15 cellular contexts compared by ENCODE assay signal in the genomic region with DNA sequence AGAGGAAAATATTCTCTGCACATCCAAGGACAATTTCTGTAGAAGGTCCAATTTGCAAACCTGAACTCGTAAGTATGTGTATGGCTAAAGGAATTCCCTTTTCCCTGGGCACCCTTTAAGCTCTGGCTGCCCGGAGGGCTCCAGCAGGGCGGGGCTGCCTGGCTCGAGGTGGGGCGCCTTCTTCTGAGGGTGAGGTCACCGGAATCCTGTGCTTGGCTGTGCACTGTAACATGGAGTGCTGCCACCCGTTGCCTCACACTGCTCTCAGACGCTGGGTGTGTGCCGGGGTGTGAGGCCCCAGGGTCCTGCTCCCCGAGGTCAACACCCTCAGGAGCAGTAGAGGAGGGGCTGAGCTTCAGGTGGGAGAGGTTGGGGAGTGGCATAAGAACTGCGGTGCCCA.
DNase-seq lines count a peak whose midpoint lies in the region; ATAC-seq, FAIRE-seq and TF ChIP-seq lines count a peak whose summit lies in the region.
"Had no signal": no experiment of that assay in that cellular context is flagged by ENCODE, and none has a peak within 500 bp of the region (broad histone marks: within the 10 kb centered on the region; RNA-seq: fewer than 3 reads in every experiment).

No MANE protein-coding gene starts in this region.

- no TSS peak for BruUV-seq in MCF 10A (replicated peaks; lab: Mats Ljungman, UMichigan)

- H3K9me3 ChIP-seq in right cardiac atrium (ENCODE audit: control insufficient read depth, low read length) (no peaks in the 10 kb centered on the region), small intestine (ENCODE audit: control insufficient read depth, low read depth) (no peaks in the 10 kb centered on the region)

- H3K36me3 ChIP-seq in small intestine (ENCODE audit: control insufficient read depth in 2 of 2, insufficient read depth in 2 of 2, low read length in 2 of 2): no peaks in the 10 kb centered on the region

- peak; percentile 52 for DNase-seq in EL
- DNase-seq in MCF 10A (ENCODE audit: unreplicated experiment): peak; percentile 88
- peak; percentile 85 to 93 (median 87) for DNase-seq in right cardiac atrium
- DNase-seq in small intestine: peak; percentile 25
- no peak for DNase-seq in MV-4-11 (lab: John Stamatoyannopoulos, UW)
- no peak for DNase-seq in posterior cingulate gyrus
- DNase-seq in GM19240 (ENCODE audit: insufficient read length, low spot score): no peak
- DNase-seq: AML-193; amniotic stem cell; DMS79 treated with DMSO at 0.1 percent for 48 hours; effector CD8-positive, alpha-beta T cell; SIG-M5 had no signal

- H3K27me3 ChIP-seq in right cardiac atrium (ENCODE audit: control insufficient read depth, insufficient read depth) (no peaks in the 10 kb centered on the region), small intestine (ENCODE audit: control insufficient read depth in 2 of 2, insufficient read depth in 2 of 2, low read length in 2 of 2) (no peaks in the 10 kb centered on the region)

- peak overlapping the region; percentile 47 for H3K4me3 Mint-ChIP-seq in MCF 10A (ENCODE audit: unreplicated experiment)

- ATAC-seq in right cardiac atrium (peak; percentile 80 to 85), HG03460 (IDR thresholded peaks at IDR 0.05; ENCODE audit: unreplicated experiment) (no peak)

- H3K4me1 ChIP-seq in right cardiac atrium (ENCODE audit: control insufficient read depth, insufficient read depth, low read length): peaks cover 5% of the 10 kb centered on the region
- H3K4me1 ChIP-seq in small intestine (ENCODE audit: control insufficient read depth in 2 of 2, insufficient read depth in 1 of 2, low read depth in 1 of 2, low read length in 1 of 2): no peaks in the 10 kb centered on the region

- no peaks in the 10 kb centered on the region for H3K27me3 Mint-ChIP-seq in MCF 10A (ENCODE audit: insufficient read depth, unreplicated experiment)

- no peaks in the 10 kb centered on the region for H3K36me3 Mint-ChIP-seq in MCF 10A (ENCODE audit: insufficient read depth, unreplicated experiment)

- no peak overlapping the region for H3K27ac ChIP-seq in right cardiac atrium (ENCODE audit: low read length)
- H3K27ac ChIP-seq in small intestine (ENCODE audit: low read depth in 1 of 2, low read length in 1 of 2): no peak overlapping the region
- H3K27ac ChIP-seq: HL-60, VCaP had no signal

- H3K27ac Mint-ChIP-seq in MCF 10A (ENCODE audit: low read depth, unreplicated experiment): peak overlapping the region; percentile 95

- H3K4me1 Mint-ChIP-seq in MCF 10A (ENCODE audit: insufficient read depth, unreplicated experiment): peaks cover 60% of the 10 kb centered on the region

- no peak for FAIRE-seq in small intestine (lab: Jason Lieb, UNC)

- H3K4me3 ChIP-seq in right cardiac atrium (ENCODE audit: low read length): no peak overlapping the region
- no peak overlapping the region for H3K4me3 ChIP-seq in small intestine (ENCODE audit: low read depth in 1 of 2, low read length in 2 of 2)

- CTCF ChIA-PET in MCF 10A (lab: Yijun Ruan, JAX): interaction anchor here (0.6 to 8.5 kb wide), 11 partner anchors 10 to 468 kb away, joined by 3 to 123 read pairs (median 5); no protein-coding TSS in a partner anchor

- no peaks in the 10 kb centered on the region for H3K9me3 Mint-ChIP-seq in MCF 10A (ENCODE audit: unreplicated experiment)

- no peak for TF ChIP-seq CTCF in MCF 10A (IDR thresholded peaks at IDR 0.05; ENCODE audit: unreplicated experiment)

- intact Hi-C loops in MCF 10A (cut with micrococcal nuclease): loop anchor here (1.0 kb wide), 1 partner anchor 467 kb away; no protein-coding TSS in a partner anchor
- intact Hi-C loops in right cardiac atrium (cut with DNase I): loop anchor here in 1 of 4 donors (10.0 kb wide), 1 partner anchor 192 kb away; the partner anchor contains the start of gene TIMP3
- intact Hi-C loops in posterior cingulate gyrus (cut with DNase I): no loop called here

- 50% methylated on average over 11 of the region's 11 CpGs for WGBS in right cardiac atrium
- WGBS in small intestine, 3 donors: 10 to 43% (median 34%) methylated on average over 11 of the region's 11 CpGs

- POLR2A ChIA-PET in MCF 10A (lab: Yijun Ruan, JAX): interaction anchor here (0.5 to 6.6 kb wide), 10 partner anchors 9 to 585 kb away, joined by 3 to 52 read pairs (median 4); partner anchors contain the start of genes RTCB and TIMP3

Comparison
In these comparisons a context has a peak if more than half of its experiments do, and no peak if none do; other contexts are left out.
1. DNase-seq: peak in EL (single experiment), MCF 10A (single experiment), right cardiac atrium (3 of 3) and small intestine (single experiment); none in MV-4-11 (single experiment), posterior cingulate gyrus (0 of 10) and GM19240 (single experiment).